In the genomic region with DNA sequence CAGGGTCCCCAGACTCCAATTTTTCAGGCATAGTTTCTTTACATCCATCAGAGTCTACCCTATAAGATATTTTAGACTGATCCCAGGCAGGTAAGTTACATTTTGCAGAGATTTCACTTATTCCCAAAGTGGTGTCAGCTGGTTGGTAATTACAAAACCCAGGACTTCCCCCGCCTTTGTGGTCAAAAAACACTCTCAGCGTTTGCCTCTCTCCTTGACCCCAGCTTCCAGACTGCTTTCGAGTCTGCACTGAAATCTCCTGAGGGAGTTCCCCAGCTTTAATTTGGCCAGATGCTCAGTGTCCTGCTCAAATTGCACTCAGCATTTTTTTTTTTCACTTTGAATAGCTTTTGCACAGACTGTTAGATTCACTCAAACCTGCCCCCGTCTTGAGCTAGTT, we compare ENCODE assay signal across 8 cellular contexts. TPM values are rescaled to one million over a fixed set of nuclear protein-coding genes. Genes with fewer than 3 reads are reported as not detected.
DNase-seq lines count a peak whose midpoint lies in the region; ATAC-seq and TF ChIP-seq lines count a peak whose summit lies in the region.
"Had no signal": no experiment of that assay in that cellular context is flagged by ENCODE, and none has a peak within 500 bp of the region (broad histone marks: within the 10 kb centered on the region; RNA-seq: fewer than 3 reads in every experiment).

No MANE protein-coding gene starts in this region.

- peak; percentile 63 for DNase-seq in RPMI7951 (ENCODE audit: low read depth)
- DNase-seq in ovary, result peak; percentile 40 to 62 (median 52)
- DNase-seq in occipital lobe (lab: John Stamatoyannopoulos, UW), result no peak
- DNase-seq in NCI-H1105 treated with DMSO at 0.1 percent for 48 hours (lab: John Stamatoyannopoulos, UW), result no peak
- no peak for DNase-seq in BE2C

- peak overlapping the region in 1 of 2 donors; percentile 35 for H3K27ac ChIP-seq in ovary
- H3K27ac ChIP-seq: neutrophil had no signal

- TF ChIP-seq EP300 in ovary (IDR thresholded peaks at IDR 0.05), result no peak

- TF ChIP-seq CTCF in ovary (IDR thresholded peaks at IDR 0.05), result no peak
- no peak for TF ChIP-seq CTCF in BE2C (IDR thresholded peaks at IDR 0.05; ENCODE audit: low read depth, low read length)

- no peaks in the 10 kb centered on the region for H3K27me3 ChIP-seq in ovary
- no peaks in the 10 kb centered on the region for H3K27me3 ChIP-seq in BE2C
- H3K27me3 ChIP-seq: neutrophil had no signal

- ATAC-seq in GM18909 (IDR thresholded peaks at IDR 0.05; ENCODE audit: poor library complexity, unreplicated experiment), result peak; percentile 73
- peak; percentile 69 for ATAC-seq in HG02759 (IDR thresholded peaks at IDR 0.05; ENCODE audit: unreplicated experiment)

- TF ChIP-seq POLR2A in ovary (IDR thresholded peaks at IDR 0.05), result no peak

- H3K36me3 ChIP-seq in ovary (no peaks in the 10 kb centered on the region), BE2C (no peaks in the 10 kb centered on the region)
- H3K36me3 ChIP-seq: neutrophil had no signal

- H3K9me3 ChIP-seq in ovary, result no peaks in the 10 kb centered on the region
- no peaks in the 10 kb centered on the region for H3K9me3 ChIP-seq in BE2C
- H3K9me3 ChIP-seq: neutrophil had no signal

- WGBS in ovary, 3 donors, result 2 to 22% (median 8%) methylated on average over 4 of the region's 4 CpGs

- intact Hi-C loops in ovary (cut with DNase I), result no loop called here

- H3K4me1 ChIP-seq in ovary (ENCODE audit: insufficient read depth) (no peaks in the 10 kb centered on the region), BE2C (no peaks in the 10 kb centered on the region)

- no peak overlapping the region for H3K4me3 ChIP-seq in ovary
- no peak overlapping the region for H3K4me3 ChIP-seq in BE2C (ENCODE audit: low read depth, low read length)

RNA-seq across cellular contexts. Expression of a gene that starts 11.2 kb away (rescaled TPM):
- 0.36 and 0.49 TPM in 2 replicates for total RNA-seq in RPMI7951 (2014; rRNA removed; shearing (Covaris generic))
- 10 to 100 TPM in 6 of 7 donors, 1 to 10 TPM in 1; 4.4 to 38.5 (median 17.8) TPM for total RNA-seq in ovary
- 10 to 100 TPM in 1 of 2 donors, 1 to 10 TPM in 1; 3.2 to 13.1 TPM for polyA plus RNA-seq in ovary
- 10.8 TPM for total RNA-seq in occipital lobe
- polyA plus RNA-seq in BE2C (2012; ENCODE audit: insufficient read depth, insufficient read length, low read depth), result 5.0 TPM

Comparison
In these comparisons a context has a peak if more than half of its experiments do, and no peak if none do; other contexts are left out.
1. DNase-seq: peak in RPMI7951 (single experiment) and ovary (5 of 5); none in occipital lobe (single experiment), NCI-H1105 treated with DMSO at 0.1 percent for 48 hours (single experiment) and BE2C (single experiment).